Comparison of ENCODE assay signal across 8 cellular contexts in the genomic region with DNA sequence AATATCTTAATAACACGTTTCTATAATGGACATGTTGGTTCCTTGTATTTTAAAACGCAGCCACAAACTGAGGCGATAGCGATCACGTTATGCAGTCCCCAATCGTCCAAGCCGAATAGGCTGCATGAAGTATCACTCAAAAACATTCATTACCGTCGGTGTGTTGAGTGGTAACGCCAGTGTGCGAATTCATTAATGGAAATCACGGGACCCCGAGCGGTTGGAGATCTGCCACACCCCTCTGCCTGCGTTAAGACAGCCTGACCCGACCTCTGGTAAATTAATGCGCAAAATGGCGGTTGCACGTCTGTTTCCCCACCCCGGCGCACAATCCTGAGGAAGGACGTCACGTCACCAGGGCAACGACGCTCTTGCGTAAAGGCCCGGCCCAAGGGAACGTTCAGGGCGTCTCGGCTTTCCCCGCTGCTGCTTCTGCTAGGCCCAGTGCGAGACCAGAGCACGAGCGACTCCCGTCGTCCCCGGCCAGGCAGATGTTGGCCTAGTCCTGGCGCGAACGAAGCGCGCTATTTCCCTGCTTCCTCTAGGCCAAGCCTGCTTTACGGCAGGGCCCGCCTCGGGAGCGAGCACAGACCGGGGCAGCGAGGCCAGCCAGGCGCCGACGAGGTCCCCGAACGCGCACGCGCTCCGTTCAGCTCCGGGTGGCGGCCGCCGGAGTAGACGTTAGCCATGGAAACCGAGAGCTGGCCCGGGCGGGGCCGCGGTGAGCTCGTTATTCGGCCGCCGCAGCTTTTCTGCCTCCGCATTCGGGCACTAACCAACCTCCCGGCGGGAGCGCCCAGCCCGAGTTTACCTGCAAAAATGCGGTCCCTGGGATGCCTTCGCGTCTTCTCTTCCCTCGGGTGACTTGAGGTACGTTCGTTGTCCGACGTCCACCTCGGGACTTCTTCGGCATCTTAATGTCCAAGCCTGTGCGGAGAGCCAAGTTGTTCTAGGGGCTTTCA. TPM values are rescaled to one million over a fixed set of nuclear protein-coding genes. Genes with fewer than 3 reads are reported as not detected.
DNase-seq lines count a peak whose midpoint lies in the region; TF ChIP-seq lines count a peak whose summit lies in the region.

Gene PCNX4, plus strand, starts transcription at position 374 of the 962 bp plus-strand sequence. CDS start 15,716 bp downstream, outside the sequence.

- H3K4me3 ChIP-seq in HAP-1 (peak within 1 kb of the TSS; percentile 70), MM.1S (ENCODE audit: low read length) (peak within 1 kb of the TSS; percentile 81), SJCRH30 (peak within 1 kb of the TSS; percentile 87), foreskin fibroblast (ENCODE audit: low read depth in 1 of 2, low read length in 2 of 2) (peak within 1 kb of the TSS; percentile 79 to 90), stomach smooth muscle (ENCODE audit: low read length in 2 of 2) (peak within 1 kb of the TSS; percentile 91 to 99)

- no peaks in the 10 kb centered on the region for H4K20me1 ChIP-seq in MM.1S (ENCODE audit: insufficient read depth, low read length)

- H3F3A ChIP-seq in MM.1S (ENCODE audit: insufficient read depth, low read length), result peaks cover 9% of the 10 kb centered on the region; the same call in 1 of the 2 replicates

- peak within 1 kb of the TSS; percentile 93 for H3K27ac Mint-ChIP-seq in neural crest cell (ENCODE audit: unreplicated experiment)

- in situ Hi-C loops in HAP-1 (cut with MboI; ENCODE audit: low sequenced_read_pairs), result no loop called here

- DNase-seq in HAP-1 (ENCODE audit: low spot score in 2 of 2), result peak; percentile 95 to 97
- DNase-seq in MM.1S, result peak; percentile 91
- peak; percentile 96 to 98 for DNase-seq in SJCRH30
- DNase-seq in activated gamma-delta T cell treated with anti-CD3 and anti-CD28 coated beads, Interleukin-2, amount 50 U/mL, for 16 hours (ENCODE audit: low read depth), result peak; percentile 89
- DNase-seq in foreskin fibroblast, result peak; percentile 99 to 100
- DNase-seq in neural crest cell (ENCODE audit: low read depth, low spot score), result peak; percentile 85

- H3K79me2 ChIP-seq in MM.1S (ENCODE audit: low read length), result peaks cover 42% of the 10 kb centered on the region

- TF ChIP-seq CTCF in MM.1S (IDR thresholded peaks at IDR 0.05; ENCODE audit: low read length), result no peak
- TF ChIP-seq CTCF in foreskin fibroblast (IDR thresholded peaks at IDR 0.05; ENCODE audit: low read depth, low read length), result no peak
- no peak for TF ChIP-seq CTCF in neural crest cell (conservative IDR thresholded peaks at IDR 0.05)

- peak within 1 kb of the TSS; percentile 99 for H3K27ac ChIP-seq in MM.1S (ENCODE audit: low read length)
- H3K27ac ChIP-seq in SJCRH30, result peak within 1 kb of the TSS; percentile 97
- H3K27ac ChIP-seq in stomach smooth muscle (ENCODE audit: low read length), result peak within 1 kb of the TSS; percentile 96

- H3K9me3 ChIP-seq in ES-I3 (ENCODE audit: control insufficient read depth, insufficient read depth, low read length) (no peaks in the 10 kb centered on the region), HAP-1 (no peaks in the 10 kb centered on the region), MM.1S (replicated peaks; ENCODE audit: insufficient read depth, low read length) (no peaks in the 10 kb centered on the region), SJCRH30 (replicated peaks) (no peaks in the 10 kb centered on the region), stomach smooth muscle (ENCODE audit: control insufficient read depth in 2 of 2, low read length in 2 of 2) (no peaks in the 10 kb centered on the region)

- H3K4me2 ChIP-seq in MM.1S (ENCODE audit: low read depth, low read length), result peak within 1 kb of the TSS; percentile 79

- no peaks in the 10 kb centered on the region for H3K36me3 Mint-ChIP-seq in neural crest cell (ENCODE audit: low read depth)

- H3K9ac ChIP-seq in ES-I3 (ENCODE audit: low read depth, low read length) (peak within 1 kb of the TSS; percentile 78), MM.1S (ENCODE audit: low read length) (peak within 1 kb of the TSS; percentile 86), stomach smooth muscle (ENCODE audit: low read length in 2 of 2) (peak within 1 kb of the TSS; percentile 96)

- peaks cover 47% of the 10 kb centered on the region for H3K4me1 Mint-ChIP-seq in neural crest cell

- H2AFZ ChIP-seq in MM.1S (ENCODE audit: low read length), result peak within 1 kb of the TSS; percentile 83

- H3K4me1 ChIP-seq in ES-I3 (ENCODE audit: insufficient read depth, low read length), result peaks cover 10% of the 10 kb centered on the region; the same call in 1 of the 2 replicates
- H3K4me1 ChIP-seq in HAP-1, result peaks cover 9% of the 10 kb centered on the region
- peaks cover 7% of the 10 kb centered on the region for H3K4me1 ChIP-seq in MM.1S (ENCODE audit: low read length)
- H3K4me1 ChIP-seq in SJCRH30, result peaks cover 15% of the 10 kb centered on the region; the same call in 1 of the 2 replicates
- peaks cover 8% of the 10 kb centered on the region for H3K4me1 ChIP-seq in stomach smooth muscle (ENCODE audit: control insufficient read depth, insufficient read depth, low read length)

- peak within 1 kb of the TSS; percentile 97 for H3K4me3 Mint-ChIP-seq in neural crest cell

- H3K9me3 Mint-ChIP-seq in neural crest cell, result no peaks in the 10 kb centered on the region

- H3K27me3 ChIP-seq in HAP-1 (ENCODE audit: low read depth) (no peaks in the 10 kb centered on the region), MM.1S (replicated peaks; ENCODE audit: insufficient read depth, low read length) (no peaks in the 10 kb centered on the region), SJCRH30 (no peaks in the 10 kb centered on the region), stomach smooth muscle (ENCODE audit: control insufficient read depth in 1 of 2, insufficient read depth in 2 of 2, low read length in 2 of 2) (no peaks in the 10 kb centered on the region)

- no peaks in the 10 kb centered on the region for H3K9me2 ChIP-seq in MM.1S (replicated peaks; ENCODE audit: insufficient read depth, low read length)

- H3K36me3 ChIP-seq in ES-I3 (ENCODE audit: insufficient read depth, low read length), result no peaks in the 10 kb centered on the region
- H3K36me3 ChIP-seq in HAP-1 (replicated peaks), result 0 out of 2 replicates have a peak, but pooled peaks cover 3% of the 10 kb centered on the region
- no peaks in the 10 kb centered on the region for H3K36me3 ChIP-seq in MM.1S (replicated peaks; ENCODE audit: insufficient read depth, low read length)
- H3K36me3 ChIP-seq in SJCRH30, result 0 out of 2 replicates have a peak, but pooled peaks cover 6% of the 10 kb centered on the region
- no peaks in the 10 kb centered on the region for H3K36me3 ChIP-seq in stomach smooth muscle (ENCODE audit: control insufficient read depth in 2 of 2, insufficient read depth in 2 of 2, low read length in 2 of 2)

- no peaks in the 10 kb centered on the region for H3K27me3 Mint-ChIP-seq in neural crest cell (ENCODE audit: low read depth)

RNA-seq across cellular contexts. Expression of gene PCNX4, which starts in this region (rescaled TPM):
- 64.9 and 66.2 TPM in 2 replicates for total RNA-seq in SJCRH30 (2014; rRNA removed; shearing (Covaris generic))
- total RNA-seq in neural crest cell, result 79.6 and 84.6 TPM in 2 replicates

Comparison
In these comparisons a context has a peak if more than half of its experiments do, and no peak if none do; other contexts are left out.
1. Peak in every context shown above with its lines: DNase-seq, H3K4me3 ChIP-seq and H3K27ac ChIP-seq.